32 cellular contexts compared by ENCODE assay signal in genomic region chr6:39317256-39317655, GRCh38. TPM values are rescaled to one million over a fixed set of nuclear protein-coding genes. Genes with fewer than 3 reads are reported as not detected.
"Had no signal": no experiment of that assay in that cellular context is flagged by ENCODE, and none has a peak within 500 bp of the region (broad histone marks: within the 10 kb centered on the region; RNA-seq: fewer than 3 reads in every experiment).

No MANE protein-coding gene starts in this region.

- H3K27ac ChIP-seq: stomach, suprapubic skin, testis, thyroid gland, tibial artery, tibial nerve, transverse colon, upper lobe of left lung, upper lobe of right lung, uterus, vagina had no signal

- H3K27me3 ChIP-seq: testis had no signal

- H3K4me3 Mint-ChIP-seq: stimulated activated effector memory CD8-positive, alpha-beta T cell treated with anti-CD3 and anti-CD28 coated beads, Interleukin-12 subunit alpha, Interleukin-12 subunit beta, amount 100 ng/mL, for 72 hours; stimulated activated memory B cell treated with anti-CD40 and anti-IgM and Interleukin-4, amounts not matched to agents 10 μg/mL and 1 μg/mL and 100 μg/mL, for 72 hours; stimulated activated naive B cell treated with anti-CD40 and anti-IgM and Interleukin-4, amounts not matched to agents 10 μg/mL and 1 μg/mL and 100 μg/mL, for 72 hours; stimulated activated naive CD8-positive, alpha-beta T cell treated with anti-CD3 and anti-CD28 coated beads, Interleukin-15, amount 100 ng/mL, for 72 hours; stimulated activated naive CD8-positive, alpha-beta T cell treated with anti-CD3 and anti-CD28 coated beads, Interleukin-15, Interleukin-2, amounts not matched to agents 100 ng/mL and 50 ng/mL, for 24 hours; type B pancreatic cell had no signal

- H3K27ac Mint-ChIP-seq: stimulated activated effector memory CD8-positive, alpha-beta T cell treated with anti-CD3 and anti-CD28 coated beads, Interleukin-12 subunit alpha, Interleukin-12 subunit beta, amount 100 ng/mL, for 72 hours; stimulated activated memory B cell treated with anti-CD40 and anti-IgM and Interleukin-4, amounts not matched to agents 10 μg/mL and 1 μg/mL and 100 μg/mL, for 72 hours; stimulated activated naive B cell treated with anti-CD40 and anti-IgM and Interleukin-4, amounts not matched to agents 10 μg/mL and 1 μg/mL and 100 μg/mL, for 72 hours; stimulated activated naive CD8-positive, alpha-beta T cell treated with anti-CD3 and anti-CD28 coated beads, Interleukin-15, amount 100 ng/mL, for 72 hours; stimulated activated naive CD8-positive, alpha-beta T cell treated with anti-CD3 and anti-CD28 coated beads, Interleukin-15, Interleukin-2, amounts not matched to agents 100 ng/mL and 50 ng/mL, for 24 hours; type B pancreatic cell had no signal

- ATAC-seq: stimulated activated effector memory CD8-positive, alpha-beta T cell treated with anti-CD3 and anti-CD28 coated beads, Interleukin-12 subunit alpha, Interleukin-12 subunit beta, amount 100 ng/mL, for 72 hours; stimulated activated memory B cell treated with anti-CD40 and anti-IgM and Interleukin-4, amounts not matched to agents 10 μg/mL and 1 μg/mL and 100 μg/mL, for 72 hours; stimulated activated naive B cell treated with anti-CD40 and anti-IgM and Interleukin-4, amounts not matched to agents 10 μg/mL and 1 μg/mL and 100 μg/mL, for 72 hours; stimulated activated naive CD8-positive, alpha-beta T cell treated with anti-CD3 and anti-CD28 coated beads, Interleukin-15, amount 100 ng/mL, for 72 hours; stimulated activated naive CD8-positive, alpha-beta T cell treated with anti-CD3 and anti-CD28 coated beads, Interleukin-15, Interleukin-2, amounts not matched to agents 100 U/mL and 50 U/mL, for 24 hours; upper lobe of right lung had no signal

- H3K36me3 Mint-ChIP-seq: stimulated activated effector memory CD8-positive, alpha-beta T cell treated with anti-CD3 and anti-CD28 coated beads, Interleukin-12 subunit alpha, Interleukin-12 subunit beta, amount 100 ng/mL, for 72 hours; stimulated activated memory B cell treated with anti-CD40 and anti-IgM and Interleukin-4, amounts not matched to agents 10 μg/mL and 1 μg/mL and 100 μg/mL, for 72 hours; stimulated activated naive B cell treated with anti-CD40 and anti-IgM and Interleukin-4, amounts not matched to agents 10 μg/mL and 1 μg/mL and 100 μg/mL, for 72 hours; type B pancreatic cell had no signal

- H3K9me3 Mint-ChIP-seq: stimulated activated effector memory CD8-positive, alpha-beta T cell treated with anti-CD3 and anti-CD28 coated beads, Interleukin-12 subunit alpha, Interleukin-12 subunit beta, amount 100 ng/mL, for 72 hours; stimulated activated memory B cell treated with anti-CD40 and anti-IgM and Interleukin-4, amounts not matched to agents 10 μg/mL and 1 μg/mL and 100 μg/mL, for 72 hours; stimulated activated naive B cell treated with anti-CD40 and anti-IgM and Interleukin-4, amounts not matched to agents 10 μg/mL and 1 μg/mL and 100 μg/mL, for 72 hours; stimulated activated naive CD8-positive, alpha-beta T cell treated with anti-CD3 and anti-CD28 coated beads, Interleukin-15, amount 100 ng/mL, for 72 hours; stimulated activated naive CD8-positive, alpha-beta T cell treated with anti-CD3 and anti-CD28 coated beads, Interleukin-15, Interleukin-2, amounts not matched to agents 100 ng/mL and 50 ng/mL, for 24 hours; type B pancreatic cell had no signal

- DNase-seq: stimulated activated CD4-positive, alpha-beta T cell treated with anti-CD3 and anti-CD28 coated beads, Interleukin-2, amount 100 ng/mL, for 48 hours; stimulated activated CD4-positive, alpha-beta T cell treated with anti-CD3 and anti-CD28 coated beads, Interleukin-4, amount 100 ng/mL, for 1 hour; stimulated activated CD4-positive, alpha-beta T cell treated with anti-CD3 and anti-CD28 coated beads, Interleukin-4, amount 100 ng/mL, for 24 hours; stimulated activated CD4-positive, alpha-beta T cell treated with anti-CD3 and anti-CD28 coated beads, Interleukin-4, amount 100 ng/mL, for 4 hours; stimulated activated CD8-positive, alpha-beta memory T cell treated with anti-CD3 and anti-CD28 coated beads, Interleukin-4, amount 100 ng/mL, for 48 hours; stimulated activated naive B cell treated with anti-CD40 and anti-IgM and Interleukin-4, amounts not matched to agents 10 μg/mL and 1 μg/mL and 100 μg/mL, for 72 hours; stimulated activated naive CD4-positive, alpha-beta T cell; stimulated activated naive CD4-positive, alpha-beta T cell treated with Interleukin-2 at 50 U/mL for 16 hours; stimulated activated naive CD8-positive, alpha-beta T cell treated with anti-CD3 and anti-CD28 coated beads, Interleukin-15, amount 100 ng/mL, for 72 hours; stimulated activated naive CD8-positive, alpha-beta T cell treated with anti-CD3 and anti-CD28 coated beads, Interleukin-15, Interleukin-2, amounts not matched to agents 100 U/mL and 50 U/mL, for 24 hours; stomach; substantia nigra; testis; thyroid gland; tibial artery; transverse colon; trophoblast cell; upper lobe of left lung; upper lobe of right lung; uterus had no signal

RNA-seq across cellular contexts. Expression of gene KCNK17, which starts 3.0 kb away (rescaled TPM):
- total RNA-seq: subcutaneous adipose tissue, suprapubic skin, temporal lobe, ureter, vagina had no signal

RNA-seq across cellular contexts. Expression of gene KCNK16, which starts 5.2 kb away (rescaled TPM):
- total RNA-seq: subcutaneous adipose tissue, suprapubic skin, temporal lobe, testis, thoracic aorta, tibial nerve, transverse colon, upper lobe of left lung, upper lobe of right lung, ureter, urinary bladder, uterus, vagina had no signal
- polyA plus RNA-seq: urinary bladder had no signal
